ENCODE assay signal across 8 cellular contexts in the genomic region with DNA sequence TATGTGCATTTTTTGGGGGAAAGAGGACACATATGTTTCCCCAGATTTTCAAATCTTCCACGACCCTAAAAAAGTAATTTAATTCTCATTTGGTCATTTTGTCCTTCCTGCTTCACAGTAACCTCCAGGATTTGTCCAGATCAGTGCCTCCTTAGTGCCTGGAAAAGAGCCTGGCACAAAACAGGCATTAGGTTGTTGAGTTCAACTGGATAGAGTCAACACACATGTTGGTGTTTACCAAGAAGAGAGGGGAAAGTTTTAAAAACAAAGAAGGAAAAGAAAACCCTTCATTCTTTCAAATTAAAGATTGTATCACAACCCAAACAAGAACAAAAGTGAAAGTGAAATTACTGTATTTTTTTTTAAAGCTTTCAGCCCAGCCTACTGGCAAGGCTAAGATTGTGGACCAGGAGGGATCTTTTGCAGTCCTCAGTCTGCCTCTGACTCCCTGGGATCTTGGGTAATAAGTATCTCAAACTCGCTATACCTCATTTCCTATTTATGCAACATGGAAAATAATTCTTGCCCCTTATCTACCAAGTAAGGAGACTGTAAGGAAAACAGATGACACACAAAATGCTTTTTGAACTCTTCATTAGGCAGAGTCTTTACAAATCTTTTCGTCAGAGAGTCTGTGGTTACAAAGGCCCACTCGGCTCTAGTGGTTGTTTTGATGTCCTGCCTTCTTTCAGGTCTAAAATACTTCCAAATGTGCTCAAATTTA. TPM values are rescaled to one million over a fixed set of nuclear protein-coding genes. Genes with fewer than 3 reads are reported as not detected.
DNase-seq lines count a peak whose midpoint lies in the region; ATAC-seq and TF ChIP-seq lines count a peak whose summit lies in the region.

No MANE protein-coding gene starts in this region.

- no peaks in the 10 kb centered on the region for H3K36me3 ChIP-seq in ascending aorta

- H3K27me3 ChIP-seq in ascending aorta = no peaks in the 10 kb centered on the region

- no peak for TF ChIP-seq CTCF in ascending aorta (IDR thresholded peaks at IDR 0.05)

- H3K9me3 ChIP-seq in ascending aorta = no peaks in the 10 kb centered on the region

- no peaks in the 10 kb centered on the region for H3K4me1 ChIP-seq in ascending aorta

- DNase-seq in ACHN = peak; percentile 59
- DNase-seq in HS-5 (ENCODE audit: low read depth) = peak; percentile 92
- no peak for DNase-seq in activated naive CD4-positive, alpha-beta T cell treated with anti-CD3 and anti-CD28 coated beads, Interleukin-2, amount 50 U/mL, for 72 hours (ENCODE audit: low spot score in 2 of 2)
- DNase-seq in lung microvascular endothelial cell (ENCODE audit: low read depth in 2 of 2) = peak; percentile 28 to 72
- no peak for DNase-seq in 8988T
- DNase-seq in ascending aorta (ENCODE audit: low spot score in 2 of 2) = no peak
- DNase-seq in NCI-H2196 treated with DMSO at 0.1 percent for 48 hours (lab: John Stamatoyannopoulos, UW; ENCODE audit: unreplicated experiment) = no peak

- H3K27ac ChIP-seq in ascending aorta = peak overlapping the region in 1 of 2 donors; percentile 41

- no peaks in the 10 kb centered on the region for H3K9me3 Mint-ChIP-seq in activated naive CD4-positive, alpha-beta T cell treated with anti-CD3 and anti-CD28 coated beads, Interleukin-2, amount 50 U/mL, for 72 hours

- in situ Hi-C loops in ACHN (cut with HindIII; ENCODE audit: low pct_ligation_motif_present, low pct_unique_long_range_greater_than_20kb, low sequenced_read_pairs) = no loop called here

- peak; percentile 62 for ATAC-seq in GM18907 (IDR thresholded peaks at IDR 0.05; ENCODE audit: unreplicated experiment)
- ATAC-seq in activated naive CD4-positive, alpha-beta T cell treated with anti-CD3 and anti-CD28 coated beads, Interleukin-2, amount 50 U/mL, for 72 hours = peak; percentile 56 to 69

- H3K36me3 Mint-ChIP-seq in activated naive CD4-positive, alpha-beta T cell treated with anti-CD3 and anti-CD28 coated beads, Interleukin-2, amount 50 U/mL, for 72 hours = peaks cover 6 to 10% of the 10 kb centered on the region in 2 donors

- intact Hi-C loops in ascending aorta (cut with DNase I) = no loop called here

- H3K27ac Mint-ChIP-seq in activated naive CD4-positive, alpha-beta T cell treated with anti-CD3 and anti-CD28 coated beads, Interleukin-2, amount 50 U/mL, for 72 hours = peak overlapping the region; percentile 91 to 92

- peak overlapping the region in 1 of 2 donors; percentile 4 for H3K4me3 ChIP-seq in ascending aorta

RNA-seq across cellular contexts. Expression of a gene that starts 57.8 kb away (rescaled TPM):
- total RNA-seq in activated naive CD4-positive, alpha-beta T cell treated with anti-CD3 and anti-CD28 coated beads, Interleukin-2, amount 50 U/mL, for 72 hours = 10 to 100 TPM; 16.2 to 19.2 TPM
- total RNA-seq in lung microvascular endothelial cell = 14.4 and 18.8 TPM in 2 replicates
- total RNA-seq in ascending aorta = 3.7 TPM

Comparison
In these comparisons a context has a peak if more than half of its experiments do, and no peak if none do; other contexts are left out.
1. DNase-seq: peak in ACHN (single experiment), HS-5 (single experiment) and lung microvascular endothelial cell (2 of 2); none in activated naive CD4-positive, alpha-beta T cell treated with anti-CD3 and anti-CD28 coated beads, Interleukin-2, amount 50 U/mL, for 72 hours (0 of 2), 8988T (single experiment), ascending aorta (0 of 2) and NCI-H2196 treated with DMSO at 0.1 percent for 48 hours (single experiment).